In the genomic region with DNA sequence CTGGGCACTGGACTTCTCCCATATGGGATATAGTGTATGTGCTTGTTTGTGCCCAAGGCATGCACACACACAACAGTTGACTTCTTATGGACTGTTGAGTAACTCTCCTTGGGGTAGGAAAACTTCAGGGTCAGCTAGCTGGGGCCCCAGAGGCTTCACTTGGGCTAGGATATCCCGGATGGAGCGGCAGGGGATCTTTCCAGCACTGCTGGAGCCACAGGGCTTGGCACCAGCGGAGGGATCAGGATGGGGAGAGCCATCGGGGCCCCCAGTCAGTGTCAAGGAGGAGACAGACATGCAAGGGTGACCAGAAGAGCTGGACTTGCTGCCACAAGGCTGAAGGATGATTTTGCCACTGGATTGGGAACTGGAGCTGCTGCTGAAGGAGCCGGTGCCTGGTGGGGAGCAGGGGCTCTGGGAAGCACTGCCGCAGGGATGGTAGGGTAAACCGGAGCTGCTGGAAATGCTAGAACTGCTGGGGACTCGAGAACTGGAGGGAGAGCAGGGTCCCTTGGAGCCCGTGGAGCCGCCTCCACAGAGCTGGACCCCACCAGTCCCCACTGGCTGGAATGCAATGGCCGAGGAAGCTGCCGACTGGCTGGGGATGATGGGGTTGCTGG, we compare ENCODE assay signal across 1 cellular context.
TF ChIP-seq lines count a peak whose summit lies in the region.

No MANE protein-coding gene starts in this region.

TF ChIP-seq in HCT116, 20 proteins besides CTCF, POLR2A, EP300 and RAD21:
- TF ChIP-seq FOSL1 (IDR thresholded peaks at IDR 0.05; ENCODE audit: low read depth) (no peak), YY1 (IDR thresholded peaks at IDR 0.05; ENCODE audit: extremely low read depth, insufficient replicate concordance, low read depth, low read length) (no peak), ELF1 (IDR thresholded peaks at IDR 0.05; ENCODE audit: borderline replicate concordance, low read depth) (no peak), EZH2 (IDR thresholded peaks at IDR 0.05) (no peak), EZH2phosphoT487 (IDR thresholded peaks at IDR 0.05; ENCODE audit: borderline replicate concordance) (no peak), SP1 (IDR thresholded peaks at IDR 0.05; ENCODE audit: low read depth) (no peak), ZFX (IDR thresholded peaks at IDR 0.05) (no peak), ZNF274 (IDR thresholded peaks at IDR 0.05; ENCODE audit: low read depth, low read length) (no peak), SRF (IDR thresholded peaks at IDR 0.05; ENCODE audit: low read depth) (no peak), POLR2AphosphoS5 (IDR thresholded peaks at IDR 0.05; ENCODE audit: low read depth, low read length) (no peak), CEBPB (IDR thresholded peaks at IDR 0.05; ENCODE audit: low read depth) (no peak), CBX3 (IDR thresholded peaks at IDR 0.05; ENCODE audit: low read depth) (no peak), JUND (IDR thresholded peaks at IDR 0.05) (no peak), TCF7L2 (IDR thresholded peaks at IDR 0.05; ENCODE audit: borderline replicate concordance, extremely low read depth, insufficient read depth, insufficient read length) (no peak)
- TF ChIP-seq, protein P1, sequence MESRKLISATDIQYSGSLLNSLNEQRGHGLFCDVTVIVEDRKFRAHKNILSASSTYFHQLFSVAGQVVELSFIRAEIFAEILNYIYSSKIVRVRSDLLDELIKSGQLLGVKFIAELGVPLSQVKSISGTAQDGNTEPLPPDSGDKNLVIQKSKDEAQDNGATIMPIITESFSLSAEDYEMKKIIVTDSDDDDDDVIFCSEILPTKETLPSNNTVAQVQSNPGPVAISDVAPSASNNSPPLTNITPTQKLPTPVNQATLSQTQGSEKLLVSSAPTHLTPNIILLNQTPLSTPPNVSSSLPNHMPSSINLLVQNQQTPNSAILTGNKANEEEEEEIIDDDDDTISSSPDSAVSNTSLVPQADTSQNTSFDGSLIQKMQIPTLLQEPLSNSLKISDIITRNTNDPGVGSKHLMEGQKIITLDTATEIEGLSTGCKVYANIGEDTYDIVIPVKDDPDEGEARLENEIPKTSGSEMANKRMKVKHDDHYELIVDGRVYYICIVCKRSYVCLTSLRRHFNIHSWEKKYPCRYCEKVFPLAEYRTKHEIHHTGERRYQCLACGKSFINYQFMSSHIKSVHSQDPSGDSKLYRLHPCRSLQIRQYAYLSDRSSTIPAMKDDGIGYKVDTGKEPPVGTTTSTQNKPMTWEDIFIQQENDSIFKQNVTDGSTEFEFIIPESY (IDR thresholded peaks at IDR 0.05; ENCODE audit: extremely low read depth, insufficient replicate concordance, low read length) = no peak
